Comparison of ENCODE assay signal across 10 cellular contexts in genomic region chr1:88191917-88192316, GRCh38.
DNase-seq lines count a peak whose midpoint lies in the region; ATAC-seq, FAIRE-seq and TF ChIP-seq lines count a peak whose summit lies in the region.
"Had no signal": no experiment of that assay in that cellular context is flagged by ENCODE, and none has a peak within 500 bp of the region (broad histone marks: within the 10 kb centered on the region; RNA-seq: fewer than 3 reads in every experiment).

No MANE protein-coding gene starts in this region.

- FAIRE-seq in GM19239 (lab: Jason Lieb, UNC) = peak; percentile 56

- H3K4me3 ChIP-seq in BLaER1 = no peak overlapping the region
- no peak overlapping the region for H3K4me3 ChIP-seq in colonic mucosa
- H3K4me3 ChIP-seq: gastroesophageal sphincter had no signal

- no peak for TF ChIP-seq CTCF in colonic mucosa (IDR thresholded peaks at IDR 0.05)

- H3K4me2 ChIP-seq in BLaER1 = peak overlapping the region; percentile 55

- H3K4me1 ChIP-seq in BLaER1 = peaks cover 14% of the 10 kb centered on the region
- peaks cover 4% of the 10 kb centered on the region for H3K4me1 ChIP-seq in colonic mucosa
- H3K4me1 ChIP-seq: gastroesophageal sphincter had no signal

- H3K9ac ChIP-seq in BLaER1 (no peak overlapping the region), colonic mucosa (ENCODE audit: low read depth in 2 of 2, low read length in 2 of 2) (no peak overlapping the region)

- H3K27ac ChIP-seq in BLaER1 (0 out of 2 replicates have a peak overlapping the region, but pooled peaks have one; percentile 32), colonic mucosa (no peak overlapping the region)
- H3K27ac ChIP-seq: gastroesophageal sphincter had no signal

- H3K36me3 ChIP-seq in BLaER1 (no peaks in the 10 kb centered on the region), colonic mucosa (no peaks in the 10 kb centered on the region)
- H3K36me3 ChIP-seq: gastroesophageal sphincter had no signal

- no peaks in the 10 kb centered on the region for H3K27me3 ChIP-seq in BLaER1
- no peaks in the 10 kb centered on the region for H3K27me3 ChIP-seq in colonic mucosa
- H3K27me3 ChIP-seq: gastroesophageal sphincter had no signal

- H4K20me1 ChIP-seq in BLaER1 = no peaks in the 10 kb centered on the region

- no peaks in the 10 kb centered on the region for H3K9me3 ChIP-seq in BLaER1
- no peaks in the 10 kb centered on the region for H3K9me3 ChIP-seq in colonic mucosa
- H3K9me3 ChIP-seq: gastroesophageal sphincter had no signal

- ATAC-seq in HG02759 (IDR thresholded peaks at IDR 0.05; ENCODE audit: unreplicated experiment) (peak; percentile 89), HG03521 (IDR thresholded peaks at IDR 0.05; ENCODE audit: unreplicated experiment) (peak; percentile 89)
- ATAC-seq: gastroesophageal sphincter had no signal

- peak; percentile 9 for DNase-seq in GM19239 (ENCODE audit: insufficient read length, low spot score)
- no peak for DNase-seq in colonic mucosa
- DNase-seq in kidney tubule cell (ENCODE audit: low spot score) = no peak
- no peak for DNase-seq in UCSD-AML1 (lab: John Stamatoyannopoulos, UW; ENCODE audit: unreplicated experiment)
- DNase-seq in stimulated activated CD4-positive, alpha-beta T cell treated with anti-CD3 and anti-CD28 coated beads, Interleukin-4, amount 100 ng/mL, for 24 hours = no peak
- DNase-seq: NCI-H524 had no signal

- intact Hi-C loops in colonic mucosa (cut with DNase I) = no loop called here
